8 cellular contexts compared by ENCODE assay signal in the genomic region with DNA sequence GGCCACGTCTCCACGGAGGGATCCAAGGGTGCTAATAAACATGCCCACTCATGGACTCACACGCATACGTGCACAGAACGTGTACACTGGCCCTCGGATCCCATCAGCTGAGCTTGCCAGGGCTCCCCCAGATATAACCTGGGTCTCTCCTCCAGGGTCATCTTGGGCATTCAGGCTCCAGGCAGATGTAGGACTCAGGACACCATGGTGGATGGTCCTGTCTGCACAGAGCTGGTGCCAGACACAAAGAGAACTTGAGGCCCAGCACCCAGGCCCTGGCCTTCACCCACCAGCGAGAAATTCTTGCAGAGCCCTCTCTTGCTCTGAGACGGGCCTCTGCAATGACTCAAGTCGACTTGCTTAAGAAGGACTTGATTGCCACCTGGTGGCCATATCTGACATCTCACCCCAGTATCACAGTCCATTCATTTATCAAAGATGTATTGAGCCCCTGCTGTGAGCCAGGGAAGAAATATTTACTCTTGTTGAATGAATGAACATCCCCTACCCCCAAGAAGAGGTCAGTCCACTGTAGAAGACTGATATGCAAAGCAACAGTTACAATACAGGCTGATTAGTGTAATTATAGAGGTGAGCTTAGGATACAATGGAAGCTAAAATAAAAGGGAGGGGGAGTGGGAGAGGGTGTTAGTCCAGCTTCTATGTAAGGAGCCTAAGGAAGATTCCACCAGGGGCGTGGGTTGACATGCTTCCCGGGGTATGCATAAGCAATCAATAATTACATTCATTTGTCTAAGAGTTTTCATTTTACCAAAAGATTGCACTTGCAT. TPM values are rescaled to one million over a fixed set of nuclear protein-coding genes. Genes with fewer than 3 reads are reported as not detected.
DNase-seq lines count a peak whose midpoint lies in the region; ATAC-seq and TF ChIP-seq lines count a peak whose summit lies in the region.

No MANE protein-coding gene starts in this region.

- TF ChIP-seq CTCF in retinal pigment epithelial cell (conservative IDR thresholded peaks at IDR 0.05; ENCODE audit: low read depth, low read length) = peak; percentile 69

- H3K4me3 ChIP-seq in retinal pigment epithelial cell (ENCODE audit: low read length) = no peak overlapping the region

- ATAC-seq in HG02623 (IDR thresholded peaks at IDR 0.05; ENCODE audit: unreplicated experiment) (peak; percentile 71), left ventricle myocardium superior (peak; percentile 90), GM21619 (IDR thresholded peaks at IDR 0.05; ENCODE audit: unreplicated experiment) (no peak)

- intact Hi-C loops in left ventricle myocardium superior (cut with micrococcal nuclease) = no loop called here

- DNase-seq in DMS79 (lab: John Stamatoyannopoulos, UW) (peak; percentile 89), NCI-H2029 (lab: John Stamatoyannopoulos, UW) (peak; percentile 81), T-helper 2 cell (peak in 4 of 5 experiments; percentile 60 to 89 (median 74)), amygdala (lab: John Stamatoyannopoulos, UW) (peak in 54 of 56 donors; percentile 8 to 97 (median 74)), left ventricle myocardium superior (peak; percentile 80), retinal pigment epithelial cell (ENCODE audit: low read depth) (peak; percentile 84)

RNA-seq across cellular contexts. Expression of a gene that starts 34.2 kb away (rescaled TPM):
- 60.1 TPM for total RNA-seq in left ventricle myocardium superior
